Comparison of ENCODE assay signal across 15 cellular contexts in the genomic region with DNA sequence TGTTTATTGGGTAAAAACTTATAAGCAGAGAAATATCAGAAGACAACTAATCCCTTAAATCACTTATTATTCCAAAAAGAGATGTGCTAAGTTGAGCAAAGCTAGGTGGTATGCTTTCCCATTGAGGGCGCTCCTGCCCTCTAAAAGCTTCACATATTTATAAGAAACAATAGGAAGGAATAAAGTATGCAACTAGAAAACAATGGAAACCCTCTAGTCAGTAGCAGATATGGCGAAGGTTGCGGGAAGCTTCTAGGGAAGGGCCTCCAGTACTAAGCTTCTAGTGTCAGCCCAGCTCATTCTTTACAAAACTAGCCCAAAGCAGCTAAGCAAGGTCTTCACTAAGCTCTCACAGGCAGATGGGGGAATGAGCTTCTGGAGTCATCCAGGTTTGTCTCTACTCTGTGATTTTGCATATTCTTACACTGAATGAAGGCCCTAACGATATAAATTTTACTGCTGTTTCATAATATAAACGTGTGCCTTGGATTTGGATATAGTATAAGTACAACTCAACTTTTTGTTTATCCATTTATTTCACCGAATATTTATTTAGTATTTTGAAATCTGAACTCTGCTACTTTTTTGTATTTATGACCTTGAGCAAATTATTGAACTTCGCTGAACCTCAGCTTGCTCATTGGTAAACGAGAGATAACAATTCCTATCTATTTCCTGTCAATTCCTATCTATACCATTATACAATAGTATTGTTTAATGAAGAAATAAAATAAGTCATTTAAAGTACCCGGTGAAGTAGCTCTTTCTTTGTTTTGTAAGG.
DNase-seq lines count a peak whose midpoint lies in the region; ATAC-seq and TF ChIP-seq lines count a peak whose summit lies in the region.
"Had no signal": no experiment of that assay in that cellular context is flagged by ENCODE, and none has a peak within 500 bp of the region (broad histone marks: within the 10 kb centered on the region; RNA-seq: fewer than 3 reads in every experiment).

No MANE protein-coding gene starts in this region.

- H4K20me1 ChIP-seq in GM23338 (replicated peaks; ENCODE audit: insufficient read depth), result no peaks in the 10 kb centered on the region
- H4K20me1 ChIP-seq in H9 (ENCODE audit: control insufficient read depth, insufficient read depth, insufficient read length), result no peaks in the 10 kb centered on the region

- H3K9me3 Mint-ChIP-seq in GM23338, result peaks cover 7% of the 10 kb centered on the region; the same call in 2 of the 3 replicates
- peaks cover 5 to 8% of the 10 kb centered on the region in 2 experiments; a peak in 2 of 5 replicates for H3K9me3 Mint-ChIP-seq in H9
- peaks cover 4% of the 10 kb centered on the region for H3K9me3 Mint-ChIP-seq in endodermal cell

- peak; percentile 41 to 53; a peak in 3 of 4 replicates for TF ChIP-seq CTCF in GM23338 (conservative IDR thresholded peaks at IDR 0.05; ENCODE audit: low read depth in 2 of 2)
- peak; percentile 39; the same call in 2 of the 3 replicates for TF ChIP-seq CTCF in H9 (conservative IDR thresholded peaks at IDR 0.05)
- TF ChIP-seq CTCF in endodermal cell (conservative IDR thresholded peaks at IDR 0.05), result peak; percentile 34
- no peak for TF ChIP-seq CTCF in suprapubic skin (IDR thresholded peaks at IDR 0.05)

- no peak overlapping the region for H3K4ac ChIP-seq in H9 (ENCODE audit: low read depth, low read length)
- H3K4ac ChIP-seq in mesendoderm (ENCODE audit: low read depth, low read length), result no peak overlapping the region

- no peaks in the 10 kb centered on the region for H3K79me1 ChIP-seq in H9 (ENCODE audit: insufficient read depth, low read depth, low read length, poor library complexity, severe bottlenecking)
- no peaks in the 10 kb centered on the region for H3K79me1 ChIP-seq in mesendoderm (ENCODE audit: low read length)

- H2BK12ac ChIP-seq in H9 (ENCODE audit: insufficient read length, low read depth, low read length), result no peak overlapping the region

- no peak overlapping the region for H3K4me3 Mint-ChIP-seq in GM23338
- H3K4me3 Mint-ChIP-seq in H9, result no peak overlapping the region
- no peak overlapping the region for H3K4me3 Mint-ChIP-seq in endodermal cell
- H3K4me3 Mint-ChIP-seq: B cell; CD4-positive, alpha-beta T cell; HFFc6 had no signal

- TF ChIP-seq POLR2A in suprapubic skin (IDR thresholded peaks at IDR 0.05), result no peak

- H3K9me3 ChIP-seq in H9 (ENCODE audit: control insufficient read depth, low read depth, low read length) (no peaks in the 10 kb centered on the region), endodermal cell (ENCODE audit: control insufficient read depth, low read length) (no peaks in the 10 kb centered on the region), suprapubic skin (no peaks in the 10 kb centered on the region)

- no peak overlapping the region for H3T11ph ChIP-seq in H9 (ENCODE audit: low read length)

- H3K4me3 ChIP-seq in GM23338 (no peak overlapping the region), endodermal cell (ENCODE audit: low read length) (no peak overlapping the region), mesendoderm (ENCODE audit: low read length) (no peak overlapping the region), suprapubic skin (no peak overlapping the region)
- H3K4me3 ChIP-seq: GM23248 had no signal

- WGBS in H9 (ENCODE audit: extremely low coverage, insufficient read length, low lambda C conversion rate), result no CpG with 5 or more reads among the region's 9 CpGs
- WGBS in endodermal cell (ENCODE audit: insufficient coverage in 1 of 2, insufficient read length in 1 of 2), 2 experiments, result 69 to 88% methylated on average over 2 to 7 of the region's 9 CpGs
- WGBS in mesendoderm (ENCODE audit: extremely low coverage, insufficient coverage, low lambda C conversion rate), result no CpG with 5 or more reads among the region's 9 CpGs
- whole genome bisulfite sequencing in suprapubic skin, result 82% methylated on average over 9 of the region's 9 CpGs

- no peak overlapping the region for H4K91ac ChIP-seq in H9 (ENCODE audit: insufficient read length, low read depth, low read length)

- H3K36me3 ChIP-seq in GM23338 (ENCODE audit: insufficient read depth) (no peaks in the 10 kb centered on the region), endodermal cell (ENCODE audit: control insufficient read depth, insufficient read depth, low read length) (no peaks in the 10 kb centered on the region), mesendoderm (ENCODE audit: control insufficient read depth, insufficient read depth, low read length) (no peaks in the 10 kb centered on the region), suprapubic skin (no peaks in the 10 kb centered on the region)

- H3K9ac ChIP-seq in H9 (ENCODE audit: extremely low read depth, insufficient read length, low read length) (no peak overlapping the region), endodermal cell (ENCODE audit: extremely low read depth, low read length, poor library complexity, severe bottlenecking) (no peak overlapping the region), mesendoderm (ENCODE audit: low read length) (no peak overlapping the region)
- H3K9ac ChIP-seq: GM23248 had no signal

- H2BK20ac ChIP-seq in H9 (ENCODE audit: low read depth, low read length, poor library complexity, severe bottlenecking), result no peak overlapping the region

- H3K4me1 Mint-ChIP-seq in GM23338 (peaks cover 9% of the 10 kb centered on the region; the same call in 1 of the 3 replicates), H9 (peaks cover 6 to 8% of the 10 kb centered on the region in 2 experiments; a peak in 3 of 4 replicates), endodermal cell (no peaks in the 10 kb centered on the region)
- H3K4me1 Mint-ChIP-seq: B cell had no signal

- no peak overlapping the region for H4K5ac ChIP-seq in H9 (ENCODE audit: insufficient read length, low read depth, low read length)
- H4K5ac ChIP-seq in mesendoderm (ENCODE audit: low read length), result no peak overlapping the region

- H4K8ac ChIP-seq in H9 (replicated peaks; ENCODE audit: insufficient read length, low read depth, low read length) (no peak overlapping the region), mesendoderm (ENCODE audit: low read depth, low read length) (no peak overlapping the region)

- H3K79me2 ChIP-seq in GM23338 (replicated peaks; ENCODE audit: insufficient read depth), result no peaks in the 10 kb centered on the region
- H3K79me2 ChIP-seq in H9 (ENCODE audit: insufficient read depth, low read length), result no peaks in the 10 kb centered on the region
- no peaks in the 10 kb centered on the region for H3K79me2 ChIP-seq in mesendoderm (ENCODE audit: control insufficient read depth, insufficient read depth, low read length)

- H3K27ac Mint-ChIP-seq in GM23338, result no peak overlapping the region
- H3K27ac Mint-ChIP-seq in H9, result 0 out of 7 replicates have a peak overlapping the region, but pooled peaks of 1 of the 3 experiments have one; percentile 44
- no peak overlapping the region for H3K27ac Mint-ChIP-seq in endodermal cell
- H3K27ac Mint-ChIP-seq: B cell; CD4-positive, alpha-beta T cell; HFFc6 had no signal

- no peaks in the 10 kb centered on the region for H3K23me2 ChIP-seq in H9 (ENCODE audit: insufficient read length, low read depth, low read length, poor library complexity, severe bottlenecking)

- ATAC-seq in GM23338 (peak; percentile 70), HG02840 (IDR thresholded peaks at IDR 0.05; ENCODE audit: low FRiP score, unreplicated experiment) (no peak)

- H3F3A ChIP-seq in GM23338 (replicated peaks; ENCODE audit: low read depth), result no peaks in the 10 kb centered on the region

- H3K23ac ChIP-seq in H9 (ENCODE audit: insufficient read length, low read depth, low read length) (no peak overlapping the region), mesendoderm (ENCODE audit: low read length) (no peak overlapping the region)

- H3K36me3 Mint-ChIP-seq in GM23338 (ENCODE audit: low read depth) (no peaks in the 10 kb centered on the region; the same call in 2 of the 3 replicates), H9 (ENCODE audit: insufficient read depth in 1 of 3, low read depth in 3 of 3) (0 out of 7 replicates have a peak, but pooled peaks cover 0 to 5% (median 2%) of the 10 kb centered on the region in 3 experiments), endodermal cell (ENCODE audit: low read depth) (no peaks in the 10 kb centered on the region)

- H3K56ac ChIP-seq in H9 (ENCODE audit: insufficient read length, low read depth, low read length), result no peak overlapping the region
- H3K56ac ChIP-seq in mesendoderm (ENCODE audit: low read length), result no peak overlapping the region

- no peaks in the 10 kb centered on the region for H3K9me2 ChIP-seq in GM23338 (ENCODE audit: insufficient read depth)

- no peaks in the 10 kb centered on the region for H3K27me3 ChIP-seq in GM23338 (ENCODE audit: insufficient read depth)
- H3K27me3 ChIP-seq in H9 (ENCODE audit: insufficient read depth, low read length), result no peaks in the 10 kb centered on the region
- H3K27me3 ChIP-seq in endodermal cell (ENCODE audit: control insufficient read depth, insufficient read depth, low read length, poor library complexity, severe bottlenecking), result no peaks in the 10 kb centered on the region
- H3K27me3 ChIP-seq in mesendoderm (ENCODE audit: insufficient read depth, low read length, poor library complexity), result no peaks in the 10 kb centered on the region
- H3K27me3 ChIP-seq in suprapubic skin, result no peaks in the 10 kb centered on the region

- peak; percentile 56 for DNase-seq in GM23338 (ENCODE audit: low spot score)
- peak; percentile 24 for DNase-seq in H9
- DNase-seq in endodermal cell, result peak; percentile 56
- peak; percentile 56 for DNase-seq in mesendoderm
- no peak for DNase-seq in NCI-H1436 (lab: John Stamatoyannopoulos, UW)
- DNase-seq in suprapubic skin (ENCODE audit: low spot score in 2 of 2), result no peak
- DNase-seq: C1 segment of cervical spinal cord; Calu3; CD4-positive, alpha-beta T cell; DMS 273 treated with DMSO at 0.1 percent for 48 hours; GM23248; HCEC 1CT; HFFc6 had no signal

- no peak overlapping the region for H2BK120ac ChIP-seq in H9 (ENCODE audit: low read depth, low read length, poor library complexity, severe bottlenecking)
- H2BK120ac ChIP-seq in mesendoderm (ENCODE audit: low read depth, low read length), result no peak overlapping the region

- H2BK15ac ChIP-seq in H9 (ENCODE audit: low read depth, low read length) (no peak overlapping the region), mesendoderm (replicated peaks; ENCODE audit: low read depth) (no peak overlapping the region)

- H3K4me2 ChIP-seq in GM23338 (no peak overlapping the region), H9 (ENCODE audit: insufficient read depth, insufficient read length, low read length) (no peak overlapping the region), mesendoderm (ENCODE audit: low read length) (no peak overlapping the region)

- H2AK5ac ChIP-seq in H9 (ENCODE audit: insufficient read length, low read length), result no peak overlapping the region
- no peak overlapping the region for H2AK5ac ChIP-seq in mesendoderm (ENCODE audit: low read length)

- H3K18ac ChIP-seq in H9 (ENCODE audit: insufficient read length, low read depth, low read length), result no peak overlapping the region
- H3K18ac ChIP-seq in mesendoderm (ENCODE audit: low read length), result no peak overlapping the region

- H3K27ac ChIP-seq in GM23338 (ENCODE audit: low read depth), result no peak overlapping the region
- no peak overlapping the region for H3K27ac ChIP-seq in H9 (ENCODE audit: insufficient read length, low read depth, low read length)
- no peak overlapping the region for H3K27ac ChIP-seq in endodermal cell (ENCODE audit: low read depth, low read length)
- no peak overlapping the region for H3K27ac ChIP-seq in mesendoderm (ENCODE audit: low read depth, low read length)
- no peak overlapping the region for H3K27ac ChIP-seq in suprapubic skin
- H3K27ac ChIP-seq: GM23248 had no signal

- no peak overlapping the region for H2BK5ac ChIP-seq in H9 (ENCODE audit: insufficient read length, low read length)
- no peak overlapping the region for H2BK5ac ChIP-seq in mesendoderm (ENCODE audit: low read length)

- no peak overlapping the region for H3K14ac ChIP-seq in H9 (ENCODE audit: insufficient read depth, low read length)

- no peak overlapping the region for H2AFZ ChIP-seq in GM23338
- no peak overlapping the region for H2AFZ ChIP-seq in H9 (ENCODE audit: low read length)
- H2AFZ ChIP-seq: GM23248 had no signal

- no peaks in the 10 kb centered on the region for H3K4me1 ChIP-seq in GM23338 (ENCODE audit: insufficient read depth)
- H3K4me1 ChIP-seq in H9 (ENCODE audit: insufficient read depth, low read length), result no peaks in the 10 kb centered on the region
- no peaks in the 10 kb centered on the region for H3K4me1 ChIP-seq in endodermal cell (ENCODE audit: control insufficient read depth, insufficient read depth, low read length)
- H3K4me1 ChIP-seq in mesendoderm (ENCODE audit: control insufficient read depth, low read depth, low read length), result no peaks in the 10 kb centered on the region
- no peaks in the 10 kb centered on the region for H3K4me1 ChIP-seq in suprapubic skin

- H3K27me3 Mint-ChIP-seq in GM23338 (ENCODE audit: insufficient read depth, low read depth, poor library complexity) (no peaks in the 10 kb centered on the region), H9 (ENCODE audit: low read depth) (no peaks in the 10 kb centered on the region), endodermal cell (ENCODE audit: insufficient read depth) (no peaks in the 10 kb centered on the region)
- H3K27me3 Mint-ChIP-seq: B cell; CD4-positive, alpha-beta T cell had no signal

- no peak for TF ChIP-seq EP300 in suprapubic skin (IDR thresholded peaks at IDR 0.05)

Comparison
In these comparisons a context has a peak if more than half of its experiments do, and no peak if none do; other contexts are left out.
1. DNase-seq: peak in GM23338 (single experiment), H9 (single experiment), endodermal cell (single experiment) and mesendoderm (single experiment); none in NCI-H1436 (single experiment) and suprapubic skin (0 of 2).
2. CTCF ChIP-seq: peak in GM23338 (2 of 2), H9 (single experiment) and endodermal cell (single experiment); none in suprapubic skin (0 of 2).